In the genomic region with DNA sequence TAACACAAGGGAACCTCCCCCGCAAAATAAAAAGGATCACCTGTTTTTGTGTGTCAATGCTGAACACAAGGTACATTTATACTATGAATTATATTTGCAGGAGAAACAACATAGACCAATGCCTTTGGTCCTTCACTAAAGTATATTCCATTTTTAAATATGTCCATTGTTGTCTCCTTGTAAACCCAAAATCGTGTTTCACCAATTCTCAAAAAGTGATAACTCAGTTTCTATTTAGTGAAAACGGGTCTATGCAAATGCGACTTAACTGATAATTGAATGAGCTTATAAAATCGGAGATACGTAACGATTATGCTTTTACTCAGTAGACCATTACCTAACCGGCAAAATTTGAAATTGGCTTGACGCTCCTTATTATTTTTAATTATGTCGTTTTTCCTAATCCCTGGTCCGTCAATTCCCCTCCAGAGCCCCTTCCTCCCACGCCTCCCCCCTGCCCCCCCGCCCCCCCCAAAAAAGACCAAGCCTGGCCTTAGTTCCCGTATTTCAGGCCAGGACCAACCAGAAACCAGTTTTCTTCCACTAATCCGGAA, we compare ENCODE assay signal across 8 cellular contexts. TPM values are rescaled to one million over a fixed set of nuclear protein-coding genes. Genes with fewer than 3 reads are reported as not detected.
DNase-seq lines count a peak whose midpoint lies in the region; ATAC-seq and TF ChIP-seq lines count a peak whose summit lies in the region.

No MANE protein-coding gene starts in this region.

- H3K27me3 Mint-ChIP-seq in activated CD4-positive, alpha-beta memory T cell treated with anti-CD3 and anti-CD28 coated beads, Interleukin-2, amount 10 ng/mL, durations not matched to agents 7 days and 5 days = peaks cover 2% of the 10 kb centered on the region
- H3K27me3 Mint-ChIP-seq in stimulated activated memory B cell treated with anti-CD40 and anti-IgM and Interleukin-4, amounts not matched to agents 10 μg/mL and 1 μg/mL and 100 μg/mL, for 72 hours = no peaks in the 10 kb centered on the region

- peaks cover 15% of the 10 kb centered on the region for H3K36me3 Mint-ChIP-seq in activated CD4-positive, alpha-beta memory T cell treated with anti-CD3 and anti-CD28 coated beads, Interleukin-2, amount 10 ng/mL, durations not matched to agents 7 days and 5 days (ENCODE audit: low read depth)
- no peaks in the 10 kb centered on the region for H3K36me3 Mint-ChIP-seq in stimulated activated memory B cell treated with anti-CD40 and anti-IgM and Interleukin-4, amounts not matched to agents 10 μg/mL and 1 μg/mL and 100 μg/mL, for 72 hours

- H3K4me1 ChIP-seq in heart right ventricle = peaks cover 0 to 17% (median 0%) of the 10 kb centered on the region in 9 donors
- H3K4me1 ChIP-seq in iPS-18a (ENCODE audit: control insufficient read depth, low read depth, low read length) = peaks cover 3% of the 10 kb centered on the region

- POLR2A ChIA-PET in activated CD4-positive, alpha-beta memory T cell treated with anti-CD3 and anti-CD28 coated beads, Interleukin-2, amount 10 ng/mL, durations not matched to agents 7 days and 5 days (lab: Charles Lee) = no interaction called here

- H3K27ac Mint-ChIP-seq in activated CD4-positive, alpha-beta memory T cell treated with anti-CD3 and anti-CD28 coated beads, Interleukin-2, amount 10 ng/mL, durations not matched to agents 7 days and 5 days = peak overlapping the region; percentile 94
- H3K27ac Mint-ChIP-seq in stimulated activated memory B cell treated with anti-CD40 and anti-IgM and Interleukin-4, amounts not matched to agents 10 μg/mL and 1 μg/mL and 100 μg/mL, for 72 hours = peak overlapping the region; percentile 82

- H3K4me3 Mint-ChIP-seq in activated CD4-positive, alpha-beta memory T cell treated with anti-CD3 and anti-CD28 coated beads, Interleukin-2, amount 10 ng/mL, durations not matched to agents 7 days and 5 days = peak overlapping the region; percentile 88
- H3K4me3 Mint-ChIP-seq in stimulated activated memory B cell treated with anti-CD40 and anti-IgM and Interleukin-4, amounts not matched to agents 10 μg/mL and 1 μg/mL and 100 μg/mL, for 72 hours = peak overlapping the region; percentile 93

- H3K4me3 ChIP-seq in heart right ventricle = peak overlapping the region; percentile 14 to 71 (median 66)
- H3K4me3 ChIP-seq in iPS-18a (ENCODE audit: low read length) = peak overlapping the region; percentile 84

- CTCF ChIA-PET in activated CD4-positive, alpha-beta memory T cell treated with anti-CD3 and anti-CD28 coated beads, Interleukin-2, amount 10 ng/mL, durations not matched to agents 7 days and 5 days (lab: Charles Lee) = interaction anchor here (1.0 to 2.1 kb wide), 2 partner anchors 11 to 394 kb away, joined by 3 to 10 read pairs; partner anchors contain the start of genes HMGN5 and SH3BGRL

- no peaks in the 10 kb centered on the region for H3K27me3 ChIP-seq in heart right ventricle
- H3K27me3 ChIP-seq in iPS-18a (ENCODE audit: control insufficient read depth, insufficient read depth, low read length) = no peaks in the 10 kb centered on the region

- TF ChIP-seq CTCF in heart right ventricle (IDR thresholded peaks at IDR 0.05) = no peak

- peaks cover 33% of the 10 kb centered on the region for H3K4me1 Mint-ChIP-seq in activated CD4-positive, alpha-beta memory T cell treated with anti-CD3 and anti-CD28 coated beads, Interleukin-2, amount 10 ng/mL, durations not matched to agents 7 days and 5 days
- peaks cover 11% of the 10 kb centered on the region for H3K4me1 Mint-ChIP-seq in stimulated activated memory B cell treated with anti-CD40 and anti-IgM and Interleukin-4, amounts not matched to agents 10 μg/mL and 1 μg/mL and 100 μg/mL, for 72 hours

- H3K9me3 ChIP-seq in heart right ventricle = no peaks in the 10 kb centered on the region
- H3K9me3 ChIP-seq in iPS-18a (ENCODE audit: control insufficient read depth, low read depth, low read length) = peaks cover 11% of the 10 kb centered on the region

- DNase-seq in heart right ventricle (no peak), left ventricle myocardium superior (no peak), HPDE6-E6E7 (ENCODE audit: extremely low spot score) (no peak)
- no peak for DNase-seq in activated CD4-positive, alpha-beta memory T cell treated with anti-CD3 and anti-CD28 coated beads, Interleukin-2, amount 10 ng/mL, durations not matched to agents 7 days and 5 days
- DNase-seq in stimulated activated CD8-positive, alpha-beta memory T cell treated with anti-CD3 and anti-CD28 coated beads, Interleukin-4, amount 100 ng/mL, for 48 hours = no peak

- 3% methylated on average over 13 to 15 of the region's 15 CpGs for WGBS in heart right ventricle, 2 donors

- peak overlapping the region; percentile 31 for H3K9ac ChIP-seq in iPS-18a (ENCODE audit: low read length)

- H3K36me3 ChIP-seq in heart right ventricle (no peaks in the 10 kb centered on the region), iPS-18a (ENCODE audit: control insufficient read depth, low read depth, low read length) (no peaks in the 10 kb centered on the region)

- H3K27ac ChIP-seq in heart right ventricle (peak overlapping the region in 9 of 10 donors; percentile 44 to 89 (median 86)), iPS-18a (ENCODE audit: low read length) (no peak overlapping the region)

- no peaks in the 10 kb centered on the region for H3K9me3 Mint-ChIP-seq in activated CD4-positive, alpha-beta memory T cell treated with anti-CD3 and anti-CD28 coated beads, Interleukin-2, amount 10 ng/mL, durations not matched to agents 7 days and 5 days
- H3K9me3 Mint-ChIP-seq in stimulated activated memory B cell treated with anti-CD40 and anti-IgM and Interleukin-4, amounts not matched to agents 10 μg/mL and 1 μg/mL and 100 μg/mL, for 72 hours = no peaks in the 10 kb centered on the region

- intact Hi-C loops in heart right ventricle (cut with DNase I) = loop anchor here in 1 of 10 donors (5.0 kb wide), 1 partner anchor 315 kb away; no protein-coding TSS in a partner anchor
- intact Hi-C loops in left ventricle myocardium superior (cut with micrococcal nuclease) = no loop called here

- no peak for ATAC-seq in heart right ventricle
- no peak for ATAC-seq in left ventricle myocardium superior
- no peak for ATAC-seq in stimulated activated memory B cell treated with anti-CD40 and anti-IgM and Interleukin-4, amounts not matched to agents 10 μg/mL and 1 μg/mL and 100 μg/mL, for 72 hours
- no peak for ATAC-seq in GM18907 (IDR thresholded peaks at IDR 0.05; ENCODE audit: unreplicated experiment)

RNA-seq across cellular contexts. Expression of gene BRWD3, which starts 2.0 kb away (rescaled TPM):
- total RNA-seq in heart right ventricle (10 to 100 TPM in 1 of 10 donors, 1 to 10 TPM in 9; 4.5 to 12.4 (median 6.1) TPM), left ventricle myocardium superior (6.6 TPM)
- polyA plus RNA-seq in heart right ventricle = 1 to 10 TPM; 1.0 to 3.7 TPM
- total RNA-seq in activated CD4-positive, alpha-beta memory T cell treated with anti-CD3 and anti-CD28 coated beads, Interleukin-2, amount 10 ng/mL, durations not matched to agents 7 days and 5 days = 10 to 100 TPM; 24.1 to 25.4 TPM
